Comparison of ENCODE assay signal across 17 cellular contexts in the genomic region with DNA sequence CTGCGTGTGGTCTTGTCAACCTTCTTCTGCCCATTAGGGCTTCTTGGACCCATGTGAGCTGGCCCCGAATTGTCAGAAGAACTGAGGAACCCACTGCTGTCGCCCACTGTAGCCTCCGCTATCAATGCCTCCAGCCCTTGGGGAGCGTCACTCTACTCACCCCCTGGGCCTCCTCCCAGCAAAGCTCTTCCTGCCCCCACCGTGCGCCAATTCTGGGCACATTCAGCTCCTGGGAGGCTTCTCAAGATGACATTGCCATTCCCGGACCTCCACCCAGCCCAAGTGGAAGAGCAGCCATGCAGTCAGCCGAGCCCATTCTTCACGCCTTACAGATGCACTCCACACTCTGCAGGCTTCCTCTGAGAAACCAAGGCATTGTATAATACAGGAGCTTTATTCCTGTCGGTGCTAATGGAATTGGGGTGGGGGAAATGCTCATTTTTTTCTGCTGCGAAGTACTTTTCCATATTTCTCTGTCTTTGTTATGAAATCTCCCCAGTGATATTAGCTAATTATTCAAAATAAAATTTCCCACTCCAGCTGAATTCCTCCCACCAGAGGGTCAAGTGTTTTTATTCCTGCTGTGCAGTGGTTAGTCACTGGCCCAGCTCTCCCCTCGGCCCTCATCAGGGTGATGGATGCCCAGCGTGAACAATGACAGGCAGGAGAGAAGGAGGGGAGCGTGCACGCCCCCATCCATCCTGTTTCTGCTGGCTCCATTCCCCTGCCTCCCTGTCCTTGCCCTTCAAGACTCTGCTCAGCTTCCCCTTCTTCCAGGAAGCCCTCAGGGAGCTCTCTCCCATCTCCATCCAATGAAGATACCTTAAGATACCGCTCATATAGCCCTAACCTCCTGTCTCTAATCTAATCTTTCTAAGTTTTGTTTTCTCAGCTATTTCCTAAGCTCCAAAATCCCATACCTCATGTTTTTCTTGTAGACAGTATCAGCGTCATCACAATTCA.
DNase-seq lines count a peak whose midpoint lies in the region; ATAC-seq and TF ChIP-seq lines count a peak whose summit lies in the region.
"Had no signal": no experiment of that assay in that cellular context is flagged by ENCODE, and none has a peak within 500 bp of the region (broad histone marks: within the 10 kb centered on the region; RNA-seq: fewer than 3 reads in every experiment).

No MANE protein-coding gene starts in this region.

- no peak overlapping the region for H2AFZ ChIP-seq in PC-3 (ENCODE audit: low read length)
- H2AFZ ChIP-seq: GM23248 had no signal

- no peaks in the 10 kb centered on the region for H3K9me3 ChIP-seq in PC-3 (ENCODE audit: low read length)

- H3K4me1 ChIP-seq in PC-3 (ENCODE audit: insufficient read depth, low read length), result no peaks in the 10 kb centered on the region

- no peak overlapping the region for H3K4me2 ChIP-seq in PC-3 (ENCODE audit: low read length)
- H3K4me2 ChIP-seq: BLaER1 treated with 17β-estradiol and CSF1 and Interleukin-3, amounts not matched to agents 10 nM and 100 nM had no signal

- no peak overlapping the region for H3K9ac ChIP-seq in PC-3 (ENCODE audit: low read length)
- H3K9ac ChIP-seq: BLaER1 treated with 17β-estradiol and CSF1 and Interleukin-3, amounts not matched to agents 10 nM and 100 nM; GM23248 had no signal

- in situ Hi-C loops in astrocyte of the cerebellum (cut with HindIII; ENCODE audit: low sequenced_read_pairs), result loop anchor here (10.0 kb wide), 1 partner anchor 535 kb away; no protein-coding TSS in a partner anchor

- H3F3A ChIP-seq in PC-3 (ENCODE audit: low read length, unreplicated experiment), result no peaks in the 10 kb centered on the region

- no peaks in the 10 kb centered on the region for H3K36me3 ChIP-seq in PC-3 (ENCODE audit: low read depth, low read length)
- H3K36me3 ChIP-seq: BLaER1 treated with 17β-estradiol and CSF1 and Interleukin-3, amounts not matched to agents 10 nM and 100 nM had no signal

- H3K9me2 ChIP-seq in PC-3 (replicated peaks; ENCODE audit: low read length), result no peaks in the 10 kb centered on the region

- POLR2A ChIA-PET in PC-3 (lab: Charles Lee; ENCODE audit: unreplicated experiment), result interaction anchor here (0.5 kb wide), 1 partner anchor 1183 kb away, joined by 5 read pairs; no protein-coding TSS in a partner anchor
- POLR2A ChIA-PET in activated CD8-positive, alpha-beta T cell treated with anti-CD3 and anti-CD28 coated beads for 36 hours (lab: Charles Lee), result no interaction called here

- peaks cover 10% of the 10 kb centered on the region for H3K9me3 Mint-ChIP-seq in chondrocyte (ENCODE audit: low read depth)
- H3K9me3 Mint-ChIP-seq in osteocyte (ENCODE audit: unreplicated experiment), result no peaks in the 10 kb centered on the region
- no peaks in the 10 kb centered on the region for H3K9me3 Mint-ChIP-seq in activated CD8-positive, alpha-beta T cell treated with anti-CD3 and anti-CD28 coated beads for 36 hours
- H3K9me3 Mint-ChIP-seq: IgD-negative memory B cell had no signal

- H3K4me1 Mint-ChIP-seq in chondrocyte (ENCODE audit: low read depth), result peaks cover 75% of the 10 kb centered on the region
- H3K4me1 Mint-ChIP-seq in osteocyte (ENCODE audit: unreplicated experiment), result peaks cover 69% of the 10 kb centered on the region
- H3K4me1 Mint-ChIP-seq in activated CD8-positive, alpha-beta T cell treated with anti-CD3 and anti-CD28 coated beads for 36 hours (ENCODE audit: low read depth), result no peaks in the 10 kb centered on the region
- H3K4me1 Mint-ChIP-seq: IgD-negative memory B cell had no signal

- H4K20me1 ChIP-seq in PC-3 (ENCODE audit: low read length), result no peaks in the 10 kb centered on the region
- H4K20me1 ChIP-seq: BLaER1 treated with 17β-estradiol and CSF1 and Interleukin-3, amounts not matched to agents 10 nM and 100 nM had no signal

- H3K27ac Mint-ChIP-seq in chondrocyte (ENCODE audit: unreplicated experiment), result peak overlapping the region; percentile 95
- H3K27ac Mint-ChIP-seq in osteocyte (ENCODE audit: unreplicated experiment), result peak overlapping the region; percentile 97
- no peak overlapping the region for H3K27ac Mint-ChIP-seq in activated CD8-positive, alpha-beta T cell treated with anti-CD3 and anti-CD28 coated beads for 36 hours
- H3K27ac Mint-ChIP-seq: CD4-positive, CD25-positive, alpha-beta regulatory T cell had no signal

- DNase-seq in EH (ENCODE audit: low read depth) (peak; percentile 11), astrocyte of the cerebellum (ENCODE audit: low read depth) (no peak), chondrocyte (ENCODE audit: low spot score) (no peak), osteocyte (ENCODE audit: extremely low spot score, unreplicated experiment) (no peak), PC-3 (no peak)
- DNase-seq in activated CD8-positive, alpha-beta T cell treated with anti-CD3 and anti-CD28 coated beads for 36 hours, result no peak
- DNase-seq: AML-193; Calu3; CD4-positive, CD25-positive, alpha-beta regulatory T cell; DMS 273 treated with DMSO at 0.1 percent for 48 hours; DMS79; EL; GM23248 had no signal

- TF ChIP-seq CTCF in astrocyte of the cerebellum (IDR thresholded peaks at IDR 0.05; ENCODE audit: low read depth, low read length, missing control alignments) (peak; percentile 16), chondrocyte (IDR thresholded peaks at IDR 0.05) (peak; percentile 65), osteocyte (IDR thresholded peaks at IDR 0.05) (peak; percentile 33), PC-3 (conservative IDR thresholded peaks at IDR 0.05; ENCODE audit: low read depth, low read length) (no peak)
- TF ChIP-seq CTCF in activated CD8-positive, alpha-beta T cell treated with anti-CD3 and anti-CD28 coated beads for 36 hours (IDR thresholded peaks at IDR 0.05), result no peak

- H3K36me3 Mint-ChIP-seq in chondrocyte (ENCODE audit: low read depth) (peaks cover 5% of the 10 kb centered on the region), osteocyte (ENCODE audit: unreplicated experiment) (no peaks in the 10 kb centered on the region)
- H3K36me3 Mint-ChIP-seq in activated CD8-positive, alpha-beta T cell treated with anti-CD3 and anti-CD28 coated beads for 36 hours (ENCODE audit: low read depth), result no peaks in the 10 kb centered on the region
- H3K36me3 Mint-ChIP-seq: CD4-positive, CD25-positive, alpha-beta regulatory T cell had no signal

- H3K27ac ChIP-seq in PC-3 (ENCODE audit: low read length), result no peak overlapping the region
- H3K27ac ChIP-seq: BLaER1 treated with 17β-estradiol and CSF1 and Interleukin-3, amounts not matched to agents 10 nM and 100 nM; GM23248 had no signal

- H3K27me3 Mint-ChIP-seq in chondrocyte (ENCODE audit: low read depth) (no peaks in the 10 kb centered on the region), osteocyte (ENCODE audit: unreplicated experiment) (no peaks in the 10 kb centered on the region)
- no peaks in the 10 kb centered on the region for H3K27me3 Mint-ChIP-seq in activated CD8-positive, alpha-beta T cell treated with anti-CD3 and anti-CD28 coated beads for 36 hours

- intact Hi-C loops in PC-3 (cut with micrococcal nuclease), result no loop called here
- intact Hi-C loops in activated CD8-positive, alpha-beta T cell treated with anti-CD3 and anti-CD28 coated beads for 36 hours (cut with micrococcal nuclease), result no loop called here

- H3K79me2 ChIP-seq in PC-3 (ENCODE audit: low read length), result no peaks in the 10 kb centered on the region

- CTCF ChIA-PET in PC-3 (lab: Charles Lee), result no interaction called here
- CTCF ChIA-PET in activated CD8-positive, alpha-beta T cell treated with anti-CD3 and anti-CD28 coated beads for 36 hours (lab: Charles Lee), result interaction anchor here (0.8 kb wide), 1 partner anchor 1129 kb away, joined by 3 read pairs; no protein-coding TSS in a partner anchor

- peak overlapping the region; percentile 24 for H3K4me3 Mint-ChIP-seq in chondrocyte (ENCODE audit: unreplicated experiment)
- H3K4me3 Mint-ChIP-seq in osteocyte (ENCODE audit: unreplicated experiment), result peak overlapping the region; percentile 33
- H3K4me3 Mint-ChIP-seq in activated CD8-positive, alpha-beta T cell treated with anti-CD3 and anti-CD28 coated beads for 36 hours, result no peak overlapping the region
- H3K4me3 Mint-ChIP-seq: IgD-negative memory B cell had no signal

- H3K4me3 ChIP-seq in astrocyte of the cerebellum (ENCODE audit: low read depth, low read length) (no peak overlapping the region), PC-3 (ENCODE audit: low read length) (no peak overlapping the region)
- H3K4me3 ChIP-seq: BLaER1 treated with 17β-estradiol and CSF1 and Interleukin-3, amounts not matched to agents 10 nM and 100 nM; GM23248 had no signal

- no TSS peak for BruUV-seq in PC-3 (replicated peaks; lab: Mats Ljungman, UMichigan)

- no peaks in the 10 kb centered on the region for H3K27me3 ChIP-seq in PC-3 (ENCODE audit: low read length)
- H3K27me3 ChIP-seq: BLaER1 treated with 17β-estradiol and CSF1 and Interleukin-3, amounts not matched to agents 10 nM and 100 nM had no signal

- ATAC-seq in HG03457 (IDR thresholded peaks at IDR 0.05; ENCODE audit: unreplicated experiment) (no peak), PC-3 (no peak)
- no peak for ATAC-seq in activated CD8-positive, alpha-beta T cell treated with anti-CD3 and anti-CD28 coated beads for 36 hours
- ATAC-seq: HCT116 had no signal

Comparison
In these comparisons a context has a peak if more than half of its experiments do, and no peak if none do; other contexts are left out.
1. CTCF ChIP-seq: peak in astrocyte of the cerebellum (single experiment), chondrocyte (single experiment) and osteocyte (single experiment); none in PC-3 (single experiment) and activated CD8-positive, alpha-beta T cell treated with anti-CD3 and anti-CD28 coated beads for 36 hours (single experiment).